In genomic region chr18:21599585-21600525, GRCh38 we compare ENCODE assay signal across 1 cellular context.
A peak's percentile ranks its signal among the peaks of the same experiment; 100 is the strongest.
TF ChIP-seq lines count a peak whose summit lies in the region.

No MANE protein-coding gene starts in this region.

TF ChIP-seq in HCT116, 20 proteins besides CTCF, POLR2A, EP300 and RAD21:
- TF ChIP-seq ZFX (IDR thresholded peaks at IDR 0.05), result peak; percentile 77
- TF ChIP-seq EZH2phosphoT487 (IDR thresholded peaks at IDR 0.05; ENCODE audit: borderline replicate concordance), result no peak
- TF ChIP-seq SIN3A (IDR thresholded peaks at IDR 0.05; ENCODE audit: low read depth), result no peak
- no peak for TF ChIP-seq FOSL1 (IDR thresholded peaks at IDR 0.05; ENCODE audit: low read depth)
- peak; percentile 63 for TF ChIP-seq YY1 (IDR thresholded peaks at IDR 0.05; ENCODE audit: extremely low read depth, insufficient replicate concordance, low read depth, low read length)
